ENCODE assay signal across 15 cellular contexts in the genomic region with DNA sequence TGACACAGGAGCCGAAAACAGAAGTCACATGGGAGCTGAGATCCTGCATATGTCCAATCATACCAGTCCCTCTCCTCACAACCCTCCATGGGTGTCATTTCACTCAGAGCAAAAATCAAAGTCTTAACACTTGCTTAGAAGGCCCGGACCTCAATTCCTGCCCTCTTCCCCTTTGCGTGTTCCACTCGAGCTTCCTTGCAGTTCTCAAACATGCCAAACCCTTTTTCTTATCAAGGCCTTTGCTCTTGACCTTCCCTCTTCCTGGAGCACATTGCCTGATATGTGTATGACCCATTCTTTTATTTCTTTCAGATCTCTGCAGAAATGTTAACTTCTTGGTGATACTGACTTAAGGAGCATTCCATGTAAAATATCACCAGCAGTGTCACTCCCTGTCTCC.
A peak's percentile ranks its signal among the peaks of the same experiment; 100 is the strongest.
DNase-seq lines count a peak whose midpoint lies in the region; ATAC-seq and TF ChIP-seq lines count a peak whose summit lies in the region.
"Had no signal": no experiment of that assay in that cellular context is flagged by ENCODE, and none has a peak within 500 bp of the region (broad histone marks: within the 10 kb centered on the region; RNA-seq: fewer than 3 reads in every experiment).

No MANE protein-coding gene starts in this region.

- H3K27me3 Mint-ChIP-seq in endothelial cell (ENCODE audit: unreplicated experiment) = peaks cover 2% of the 10 kb centered on the region

- no peak overlapping the region for H3K4me3 Mint-ChIP-seq in endothelial cell (ENCODE audit: unreplicated experiment)
- H3K4me3 Mint-ChIP-seq: CD4-positive, alpha-beta memory T cell had no signal

- H3K4me2 ChIP-seq in trophoblast cell (ENCODE audit: low read length) = no peak overlapping the region

- H3K9me3 ChIP-seq in lower lobe of right lung (no peaks in the 10 kb centered on the region), trophoblast cell (ENCODE audit: insufficient read depth, low read depth, low read length) (no peaks in the 10 kb centered on the region)
- H3K9me3 ChIP-seq: Caco-2 had no signal

- no peak overlapping the region for H2BK120ac ChIP-seq in trophoblast cell (ENCODE audit: insufficient read depth, low read length, poor library complexity)

- no peak overlapping the region for H3K23ac ChIP-seq in trophoblast cell (ENCODE audit: low read length)

- no peak overlapping the region for H3K14ac ChIP-seq in trophoblast cell (ENCODE audit: low read length)

- no peak for TF ChIP-seq CTCF in endothelial cell (IDR thresholded peaks at IDR 0.05; ENCODE audit: unreplicated experiment)
- no peak for TF ChIP-seq CTCF in lower lobe of right lung (IDR thresholded peaks at IDR 0.05)

- H3K4me1 Mint-ChIP-seq in endothelial cell (ENCODE audit: unreplicated experiment) = no peaks in the 10 kb centered on the region
- H3K4me1 Mint-ChIP-seq: CD4-positive, alpha-beta memory T cell had no signal

- intact Hi-C loops in lower lobe of right lung (cut with DNase I) = no loop called here

- H3K18ac ChIP-seq in trophoblast cell (ENCODE audit: low read length) = no peak overlapping the region

- no peak overlapping the region for H3K9ac ChIP-seq in trophoblast cell (ENCODE audit: low read length)
- H3K9ac ChIP-seq: GM23248 had no signal

- H3K9me3 Mint-ChIP-seq in endothelial cell (ENCODE audit: unreplicated experiment) = no peaks in the 10 kb centered on the region

- H3K79me1 ChIP-seq in trophoblast cell (ENCODE audit: low read length) = no peaks in the 10 kb centered on the region

- H4K8ac ChIP-seq in trophoblast cell (ENCODE audit: low read depth, low read length) = no peak overlapping the region

- H3K27ac ChIP-seq in lower lobe of right lung = no peak overlapping the region
- H3K27ac ChIP-seq in trophoblast cell (ENCODE audit: low read depth, low read length) = no peak overlapping the region
- H3K27ac ChIP-seq: GM23248 had no signal

- H4K12ac ChIP-seq in trophoblast cell (ENCODE audit: low read depth, low read length) = no peak overlapping the region

- no peak overlapping the region for H2AK5ac ChIP-seq in trophoblast cell (ENCODE audit: low read length)

- WGBS in trophoblast cell (ENCODE audit: extremely low coverage, insufficient coverage, insufficient read length) = no CpG with 5 or more reads among the region's 4 CpGs

- H2BK12ac ChIP-seq in trophoblast cell (ENCODE audit: low read length) = peak overlapping the region; percentile 84

- H3K4me3 ChIP-seq in lower lobe of right lung = no peak overlapping the region
- H3K4me3 ChIP-seq in trophoblast cell (ENCODE audit: low read depth, low read length) = no peak overlapping the region
- H3K4me3 ChIP-seq: GM23248 had no signal

- no peak overlapping the region for H2BK5ac ChIP-seq in trophoblast cell (ENCODE audit: low read depth, low read length, poor library complexity)

- no peaks in the 10 kb centered on the region for H3K79me2 ChIP-seq in trophoblast cell (ENCODE audit: control insufficient read depth, insufficient read depth, low read length, poor library complexity)

- H3K36me3 ChIP-seq in lower lobe of right lung (no peaks in the 10 kb centered on the region), trophoblast cell (ENCODE audit: control insufficient read depth in 1 of 2, insufficient read depth in 2 of 2, low read length in 2 of 2) (no peaks in the 10 kb centered on the region)

- H3K36me3 Mint-ChIP-seq in endothelial cell (ENCODE audit: low read depth, unreplicated experiment) = no peaks in the 10 kb centered on the region
- H3K36me3 Mint-ChIP-seq: CD4-positive, alpha-beta memory T cell had no signal

- peak; percentile 56 to 83 for ATAC-seq in lower lobe of right lung
- ATAC-seq in HG03095 (IDR thresholded peaks at IDR 0.05; ENCODE audit: unreplicated experiment) = no peak
- ATAC-seq in HG02885 (IDR thresholded peaks at IDR 0.05; ENCODE audit: poor library complexity, unreplicated experiment) = no peak
- no peak for ATAC-seq in esophagus mucosa
- ATAC-seq in HG03442 (IDR thresholded peaks at IDR 0.05; ENCODE audit: unreplicated experiment) = no peak

- DNase-seq in endothelial cell (ENCODE audit: low spot score) = no peak
- no peak for DNase-seq in lower lobe of right lung
- no peak for DNase-seq in trophoblast cell
- DNase-seq: C1 segment of cervical spinal cord; Caco-2; CD4-positive, alpha-beta memory T cell; DMS153; DND-41; GM23248; H7; HCEC 1CT had no signal

- H4K91ac ChIP-seq in trophoblast cell (ENCODE audit: low read depth, low read length) = no peak overlapping the region

- no peak overlapping the region for H3K4ac ChIP-seq in trophoblast cell (ENCODE audit: low read depth, low read length)

- H2AFZ ChIP-seq in trophoblast cell (ENCODE audit: insufficient read depth, low read length, poor library complexity) = no peak overlapping the region
- H2AFZ ChIP-seq: GM23248 had no signal

- H3K4me1 ChIP-seq in lower lobe of right lung (no peaks in the 10 kb centered on the region), trophoblast cell (ENCODE audit: control insufficient read depth in 1 of 2, insufficient read depth in 2 of 2, low read length in 2 of 2) (no peaks in the 10 kb centered on the region)

- no peaks in the 10 kb centered on the region for H3K27me3 ChIP-seq in lower lobe of right lung (ENCODE audit: low read depth)
- no peaks in the 10 kb centered on the region for H3K27me3 ChIP-seq in trophoblast cell (ENCODE audit: insufficient read depth, low read length)

- H3K27ac Mint-ChIP-seq in endothelial cell (ENCODE audit: unreplicated experiment) = peak overlapping the region; percentile 20
- H3K27ac Mint-ChIP-seq: CD4-positive, alpha-beta memory T cell had no signal

Comparison
In these comparisons a context has a peak if more than half of its experiments do, and no peak if none do; other contexts are left out.
1. ATAC-seq: peak in lower lobe of right lung (2 of 2); none in HG03095 (single experiment), HG02885 (single experiment), esophagus mucosa (single experiment) and HG03442 (single experiment).